Comparison of ENCODE assay signal across 9 cellular contexts in genomic region chr19:54439174-54439851, GRCh38. TPM values are rescaled to one million over a fixed set of nuclear protein-coding genes. Genes with fewer than 3 reads are reported as not detected.
DNase-seq lines count a peak whose midpoint lies in the region; ATAC-seq and TF ChIP-seq lines count a peak whose summit lies in the region.
"Had no signal": no experiment of that assay in that cellular context is flagged by ENCODE, and none has a peak within 500 bp of the region (broad histone marks: within the 10 kb centered on the region; RNA-seq: fewer than 3 reads in every experiment).

No MANE protein-coding gene starts in this region.

- in situ Hi-C loops in brain microvascular endothelial cell (cut with HindIII; ENCODE audit: low pct_ligation_motif_present, low sequenced_read_pairs): no loop called here

- DNase-seq in GM10266 (ENCODE audit: extremely low spot score) (no peak), NCI-H69 (lab: John Stamatoyannopoulos, UW) (peak; percentile 46), brain microvascular endothelial cell (peak; percentile 52), right lobe of liver (peak in 1 of 3 donors; percentile 36), NCI-H446 (lab: John Stamatoyannopoulos, UW) (no peak), cortex of kidney (lab: John Stamatoyannopoulos, UW) (no peak), NCI-H446 treated with DMSO at 0.1 percent for 48 hours (lab: John Stamatoyannopoulos, UW) (no peak)

- peaks cover 5% of the 10 kb centered on the region for H3K36me3 ChIP-seq in brain microvascular endothelial cell (replicated peaks)
- peaks cover 0 to 3% (median 0%) of the 10 kb centered on the region in 4 donors for H3K36me3 ChIP-seq in right lobe of liver

- intact Hi-C loops in right lobe of liver (cut with DNase I): no loop called here

- no peak overlapping the region for H3K4me3 ChIP-seq in brain microvascular endothelial cell (ENCODE audit: low read depth, low read length)
- H3K4me3 ChIP-seq in right lobe of liver: no peak overlapping the region
- H3K4me3 ChIP-seq: SK-N-MC had no signal

- TF ChIP-seq CTCF in GM10266 (IDR thresholded peaks at IDR 0.05; ENCODE audit: control insufficient read depth, insufficient read depth, low read depth, missing control alignments): peak; percentile 41
- TF ChIP-seq CTCF in brain microvascular endothelial cell (IDR thresholded peaks at IDR 0.05; ENCODE audit: low read depth, low read length, missing control alignments): peak; percentile 75
- TF ChIP-seq CTCF in right lobe of liver (IDR thresholded peaks at IDR 0.05): peak in 2 of 4 donors; percentile 17 to 35

- 75% methylated on average over 10 of the region's 15 CpGs for WGBS in right lobe of liver (ENCODE audit: insufficient coverage, low coverage, low lambda C conversion rate, missing lambda C conversion rate)

- no peaks in the 10 kb centered on the region for H3K27me3 ChIP-seq in brain microvascular endothelial cell (replicated peaks)
- no peaks in the 10 kb centered on the region for H3K27me3 ChIP-seq in right lobe of liver

- H3K9me3 ChIP-seq in right lobe of liver: no peaks in the 10 kb centered on the region

- no peaks in the 10 kb centered on the region for H3K4me1 ChIP-seq in right lobe of liver

- no peak for TF ChIP-seq POLR2A in right lobe of liver (IDR thresholded peaks at IDR 0.05)

- ATAC-seq in right lobe of liver (peak in 3 of 4 donors; percentile 30 to 48 (median 33)), GM21528 (IDR thresholded peaks at IDR 0.05; ENCODE audit: low FRiP score, unreplicated experiment) (no peak)

- H3K27ac ChIP-seq in brain microvascular endothelial cell (no peak overlapping the region), right lobe of liver (no peak overlapping the region)
- H3K27ac ChIP-seq: SK-N-MC had no signal

RNA-seq across cellular contexts. Expression of gene LENG8, which starts 9.7 kb away (rescaled TPM):
- 10 to 100 TPM; 29.8 to 66.3 (median 41.1) TPM for total RNA-seq in right lobe of liver

RNA-seq across cellular contexts. Expression of gene TTYH1, which starts 24.0 kb away (rescaled TPM):
- under 1 TPM in 5 of 6 experiments, not detected in 1; 0.30 to 0.93 (median 0.35) TPM for total RNA-seq in right lobe of liver

RNA-seq across cellular contexts. Expression of gene LENG9, which starts 24.3 kb away (rescaled TPM):
- total RNA-seq in right lobe of liver: 1 to 10 TPM; 1.5 to 5.7 (median 3.3) TPM

RNA-seq across cellular contexts. Expression of gene CDC42EP5, which starts 33.8 kb away (rescaled TPM):
- 1 to 10 TPM; 1.3 to 3.7 (median 2.0) TPM for total RNA-seq in right lobe of liver

Comparison
In these comparisons a context has a peak if more than half of its experiments do, and no peak if none do; other contexts are left out.
1. DNase-seq: peak in NCI-H69 (single experiment) and brain microvascular endothelial cell (single experiment); none in GM10266 (single experiment), NCI-H446 (0 of 2), cortex of kidney (single experiment) and NCI-H446 treated with DMSO at 0.1 percent for 48 hours (single experiment).